Comparison of ENCODE assay signal across 12 cellular contexts in the genomic region with DNA sequence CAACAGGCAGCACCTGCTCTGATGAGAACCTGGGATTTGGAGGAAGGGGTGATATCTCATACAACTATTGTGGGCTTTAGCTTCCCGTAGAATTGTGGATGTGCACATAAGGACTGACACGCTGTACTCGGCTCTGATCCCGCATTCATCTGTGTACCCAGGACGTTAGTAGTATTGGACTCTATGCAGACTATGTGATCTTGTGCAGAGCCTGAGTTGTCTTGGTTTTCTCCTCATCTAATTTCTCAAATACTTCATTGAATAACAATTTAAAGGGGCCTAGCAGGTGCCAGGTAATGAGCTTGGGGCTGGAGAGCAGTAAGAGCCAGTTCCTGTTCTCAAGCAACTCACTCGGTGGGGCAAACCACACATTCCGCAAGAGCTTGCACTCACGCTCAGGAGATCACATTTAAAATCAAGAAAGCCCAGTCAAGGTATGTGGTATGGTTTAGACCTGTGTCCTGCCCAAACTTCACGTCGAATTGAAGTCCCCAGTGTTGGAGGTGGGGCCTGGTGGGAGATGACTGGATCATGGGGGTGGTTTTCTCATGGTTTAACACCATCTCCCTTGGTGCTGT. TPM values are rescaled to one million over a fixed set of nuclear protein-coding genes. Genes with fewer than 3 reads are reported as not detected.
DNase-seq lines count a peak whose midpoint lies in the region; ATAC-seq and TF ChIP-seq lines count a peak whose summit lies in the region.
"Had no signal": no experiment of that assay in that cellular context is flagged by ENCODE, and none has a peak within 500 bp of the region (broad histone marks: within the 10 kb centered on the region; RNA-seq: fewer than 3 reads in every experiment).

No MANE protein-coding gene starts in this region.

- H3K27ac Mint-ChIP-seq in H9 = peak overlapping the region; percentile 32 to 64 (median 52); a peak in 5 of 7 replicates
- H3K27ac Mint-ChIP-seq in T-helper 17 cell = peak overlapping the region; percentile 19
- H3K27ac Mint-ChIP-seq in effector memory CD8-positive, alpha-beta T cell = no peak overlapping the region

- no peak for TF ChIP-seq EP300 in sigmoid colon (IDR thresholded peaks at IDR 0.05)

- H3K14ac ChIP-seq in H9 (ENCODE audit: insufficient read depth, low read length) = no peak overlapping the region

- peaks cover 44% of the 10 kb centered on the region for H3K36me3 ChIP-seq in left ventricle myocardium inferior
- peaks cover 0 to 45% (median 21%) of the 10 kb centered on the region in 4 donors for H3K36me3 ChIP-seq in sigmoid colon

- H4K8ac ChIP-seq in H9 (replicated peaks; ENCODE audit: insufficient read length, low read depth, low read length) = peak overlapping the region; percentile 57

- peaks cover 2 to 24% (median 19%) of the 10 kb centered on the region in 3 experiments; a peak in 6 of 7 replicates for H3K36me3 Mint-ChIP-seq in H9 (ENCODE audit: insufficient read depth in 1 of 3, low read depth in 3 of 3)
- H3K36me3 Mint-ChIP-seq in T-helper 17 cell (ENCODE audit: low read depth) = no peaks in the 10 kb centered on the region
- peaks cover 40% of the 10 kb centered on the region for H3K36me3 Mint-ChIP-seq in effector memory CD8-positive, alpha-beta T cell (ENCODE audit: insufficient read depth)

- no peak overlapping the region for H3T11ph ChIP-seq in H9 (ENCODE audit: low read length)

- H4K5ac ChIP-seq in H9 (ENCODE audit: insufficient read length, low read depth, low read length) = no peak overlapping the region

- no peak for ATAC-seq in T-helper 17 cell
- no peak for ATAC-seq in effector memory CD8-positive, alpha-beta T cell (replicated peaks)

- H3K27ac ChIP-seq in H9 (ENCODE audit: insufficient read length, low read depth, low read length) = peak overlapping the region; percentile 27
- peak overlapping the region; percentile 84 for H3K27ac ChIP-seq in left ventricle myocardium inferior (replicated peaks)
- H3K27ac ChIP-seq in sigmoid colon = peak overlapping the region; percentile 55 to 65 (median 61)

- no peak overlapping the region for H2BK120ac ChIP-seq in H9 (ENCODE audit: low read depth, low read length, poor library complexity, severe bottlenecking)

- H3K79me2 ChIP-seq in H9 (ENCODE audit: insufficient read depth, low read length) = no peaks in the 10 kb centered on the region

- WGBS in H9 (ENCODE audit: extremely low coverage, insufficient read length, low lambda C conversion rate) = no CpG with 5 or more reads among the region's 10 CpGs
- WGBS in sigmoid colon, 2 donors = 87 to 90% methylated on average over 10 of the region's 10 CpGs

- intact Hi-C loops in left ventricle myocardium inferior (cut with micrococcal nuclease) (no loop called here), sigmoid colon (cut with DNase I) (no loop called here)

- no peak overlapping the region for H3K56ac ChIP-seq in H9 (ENCODE audit: insufficient read length, low read depth, low read length)

- H2BK12ac ChIP-seq in H9 (ENCODE audit: insufficient read length, low read depth, low read length) = no peak overlapping the region

- no peak for TF ChIP-seq POLR2A in sigmoid colon (IDR thresholded peaks at IDR 0.05)

- no peak overlapping the region for H2BK15ac ChIP-seq in H9 (ENCODE audit: low read depth, low read length)

- DNase-seq in H9 (no peak), T-helper 17 cell (no peak), left ventricle myocardium inferior (no peak), sigmoid colon (no peak), NCI-H1436 (lab: John Stamatoyannopoulos, UW) (no peak), T-helper 9 cell (no peak), putamen (ENCODE audit: low spot score) (no peak)
- DNase-seq in effector memory CD8-positive, alpha-beta T cell = no peak
- DNase-seq: activated CD4-positive, alpha-beta T cell treated with anti-CD3 and anti-CD28 coated beads, Interleukin-2, amount 50 U/mL, for 1 hour; activated naive CD4-positive, alpha-beta T cell treated with anti-CD3 and anti-CD28 coated beads for 36 hours; NCI-H1048; NCI-H526 treated with DMSO at 0.1 percent for 48 hours had no signal

- H3K4me3 Mint-ChIP-seq in H9 (no peak overlapping the region; a peak in 1 of 5 replicates), T-helper 17 cell (no peak overlapping the region)
- no peak overlapping the region for H3K4me3 Mint-ChIP-seq in effector memory CD8-positive, alpha-beta T cell
- H3K4me3 Mint-ChIP-seq: activated naive CD4-positive, alpha-beta T cell treated with anti-CD3 and anti-CD28 coated beads for 36 hours had no signal

- H3K9me3 Mint-ChIP-seq in H9 = no peaks in the 10 kb centered on the region
- no peaks in the 10 kb centered on the region for H3K9me3 Mint-ChIP-seq in effector memory CD8-positive, alpha-beta T cell

- TF ChIP-seq CTCF in H9 (conservative IDR thresholded peaks at IDR 0.05) (no peak), left ventricle myocardium inferior (IDR thresholded peaks at IDR 0.05; ENCODE audit: borderline replicate concordance) (no peak), sigmoid colon (IDR thresholded peaks at IDR 0.05) (no peak)

- H3K9me3 ChIP-seq in H9 (ENCODE audit: control insufficient read depth, low read depth, low read length) (no peaks in the 10 kb centered on the region), T-helper 17 cell (ENCODE audit: control insufficient read depth, low read length, poor library complexity, severe bottlenecking) (no peaks in the 10 kb centered on the region), left ventricle myocardium inferior (replicated peaks) (no peaks in the 10 kb centered on the region), sigmoid colon (no peaks in the 10 kb centered on the region)

- H3K4me2 ChIP-seq in H9 (ENCODE audit: insufficient read depth, insufficient read length, low read length) = no peak overlapping the region

- peak overlapping the region; percentile 37 for H3K4me3 ChIP-seq in left ventricle myocardium inferior
- no peak overlapping the region for H3K4me3 ChIP-seq in sigmoid colon

- H3K4me1 Mint-ChIP-seq in H9 = peaks cover 11% of the 10 kb centered on the region in 2 experiments
- H3K4me1 Mint-ChIP-seq in T-helper 17 cell = peaks cover 4% of the 10 kb centered on the region
- H3K4me1 Mint-ChIP-seq in effector memory CD8-positive, alpha-beta T cell (ENCODE audit: low read depth in 2 of 2) = no peaks in the 10 kb centered on the region

- H3K27me3 ChIP-seq in H9 (ENCODE audit: insufficient read depth, low read length) (no peaks in the 10 kb centered on the region), left ventricle myocardium inferior (ENCODE audit: low read depth) (no peaks in the 10 kb centered on the region), sigmoid colon (no peaks in the 10 kb centered on the region)

- no peak overlapping the region for H2AFZ ChIP-seq in H9 (ENCODE audit: low read length)

- H3K79me1 ChIP-seq in H9 (ENCODE audit: insufficient read depth, low read depth, low read length, poor library complexity, severe bottlenecking) = no peaks in the 10 kb centered on the region

- no peaks in the 10 kb centered on the region for H3K27me3 Mint-ChIP-seq in H9 (ENCODE audit: low read depth)
- H3K27me3 Mint-ChIP-seq in T-helper 17 cell = no peaks in the 10 kb centered on the region
- H3K27me3 Mint-ChIP-seq in effector memory CD8-positive, alpha-beta T cell = no peaks in the 10 kb centered on the region

- no peaks in the 10 kb centered on the region for H3K4me1 ChIP-seq in H9 (ENCODE audit: insufficient read depth, low read length)
- peaks cover 71% of the 10 kb centered on the region for H3K4me1 ChIP-seq in left ventricle myocardium inferior
- peaks cover 0 to 10% (median 7%) of the 10 kb centered on the region in 4 donors for H3K4me1 ChIP-seq in sigmoid colon

- H3K18ac ChIP-seq in H9 (ENCODE audit: insufficient read length, low read depth, low read length) = no peak overlapping the region

- no peak overlapping the region for H2BK5ac ChIP-seq in H9 (ENCODE audit: insufficient read length, low read length)

- H3K4ac ChIP-seq in H9 (ENCODE audit: low read depth, low read length) = no peak overlapping the region

- no peak overlapping the region for H3K9ac ChIP-seq in H9 (ENCODE audit: extremely low read depth, insufficient read length, low read length)

- no peak overlapping the region for H3K23ac ChIP-seq in H9 (ENCODE audit: insufficient read length, low read depth, low read length)

- no peak overlapping the region for H2AK5ac ChIP-seq in H9 (ENCODE audit: insufficient read length, low read length)

- no peak overlapping the region for H4K91ac ChIP-seq in H9 (ENCODE audit: insufficient read length, low read depth, low read length)

- no peaks in the 10 kb centered on the region for H4K20me1 ChIP-seq in H9 (ENCODE audit: control insufficient read depth, insufficient read depth, insufficient read length)

- no peaks in the 10 kb centered on the region for H3K23me2 ChIP-seq in H9 (ENCODE audit: insufficient read length, low read depth, low read length, poor library complexity, severe bottlenecking)

- no peak overlapping the region for H2BK20ac ChIP-seq in H9 (ENCODE audit: low read depth, low read length, poor library complexity, severe bottlenecking)

RNA-seq across cellular contexts. Expression of a gene that starts 14.8 kb away (rescaled TPM):
- total RNA-seq in H9 (2021) = 32.7 and 33.4 TPM in 2 replicates
- 10 to 100 TPM; 12.1 to 13.5 TPM for total RNA-seq in T-helper 17 cell
- 34.4 TPM for total RNA-seq in left ventricle myocardium inferior
- 10 to 100 TPM; 22.8 to 38.5 (median 30.9) TPM for total RNA-seq in sigmoid colon
- 10 to 100 TPM in 2 of 3 donors, 1 to 10 TPM in 1; 6.6 to 34.1 (median 15.7) TPM for polyA plus RNA-seq in sigmoid colon

RNA-seq across cellular contexts. Expression of a gene that starts 51.1 kb away (rescaled TPM):
- total RNA-seq in H9 (2021) (206 and 208 TPM in 2 replicates), T-helper 17 cell (10 to 100 TPM; 58.1 to 71.4 TPM), left ventricle myocardium inferior (501 TPM), sigmoid colon (10 to 100 TPM; 71.3 to 99.2 (median 78.9) TPM)
- polyA plus RNA-seq in sigmoid colon = 100 to 1,000 TPM; 192 to 361 (median 218) TPM

Comparison
In these comparisons a context has a peak if more than half of its experiments do, and no peak if none do; other contexts are left out.
1. H3K27ac ChIP-seq: peak in every context shown above with its lines; median percentile 84 in left ventricle myocardium inferior; 61 in sigmoid colon; 27 in H9.
2. H3K27ac Mint-ChIP-seq: peak in H9 (3 of 3) and T-helper 17 cell (single experiment); none in effector memory CD8-positive, alpha-beta T cell (0 of 2).